14 cellular contexts compared by ENCODE assay signal in genomic region chr4:154427149-154427548, GRCh38.
DNase-seq lines count a peak whose midpoint lies in the region; ATAC-seq and TF ChIP-seq lines count a peak whose summit lies in the region.
"Had no signal": no experiment of that assay in that cellular context is flagged by ENCODE, and none has a peak within 500 bp of the region (broad histone marks: within the 10 kb centered on the region; RNA-seq: fewer than 3 reads in every experiment).

No MANE protein-coding gene starts in this region.

- H3K9me3 Mint-ChIP-seq in nephron progenitor cell = no peaks in the 10 kb centered on the region

- H3F3A ChIP-seq in PC-9 (ENCODE audit: insufficient read depth, low read depth) = no peaks in the 10 kb centered on the region

- peak overlapping the region; percentile 71 for H3K27ac Mint-ChIP-seq in nephron progenitor cell
- H3K27ac Mint-ChIP-seq: CD8-positive, alpha-beta memory T cell had no signal

- TF ChIP-seq CTCF in nephron progenitor cell (IDR thresholded peaks at IDR 0.05) (no peak), PC-9 (conservative IDR thresholded peaks at IDR 0.05) (no peak)

- DNase-seq in nephron progenitor cell = no peak
- no peak for DNase-seq in EL
- DNase-seq in PC-9 = no peak
- DNase-seq: BE2C; Caco-2; CD8-positive, alpha-beta memory T cell; GM23248; Karpas-422 had no signal

- CTCF ChIA-PET in PC-9 (lab: Charles Lee) = no interaction called here

- peaks cover 10% of the 10 kb centered on the region for H3K4me1 Mint-ChIP-seq in nephron progenitor cell
- H3K4me1 Mint-ChIP-seq: CD8-positive, alpha-beta memory T cell had no signal

- H3K27me3 Mint-ChIP-seq in nephron progenitor cell (ENCODE audit: low read depth, poor library complexity) = peaks cover 42% of the 10 kb centered on the region

- intact Hi-C loops in PC-9 (cut with micrococcal nuclease; ENCODE audit: unreplicated experiment) = no loop called here

- POLR2A ChIA-PET in PC-9 (lab: Charles Lee; ENCODE audit: unreplicated experiment) = no interaction called here

- no peaks in the 10 kb centered on the region for H3K4me1 ChIP-seq in PC-9 (replicated peaks; ENCODE audit: insufficient read depth)
- H3K4me1 ChIP-seq: A549, BE2C, Caco-2 had no signal

- no peak overlapping the region for H3K4me3 ChIP-seq in PC-9
- H3K4me3 ChIP-seq: A549, GM23248 had no signal

- H3K36me3 Mint-ChIP-seq in nephron progenitor cell (ENCODE audit: low read depth) = no peaks in the 10 kb centered on the region
- H3K36me3 Mint-ChIP-seq: CD8-positive, alpha-beta memory T cell had no signal

- BruUV-seq in PC-9 (replicated peaks; lab: Mats Ljungman, UMichigan) = no TSS peak

- no peak overlapping the region for H3K27ac ChIP-seq in PC-9
- H3K27ac ChIP-seq: A549, GM23248 had no signal

- no peaks in the 10 kb centered on the region for H4K20me1 ChIP-seq in PC-9 (ENCODE audit: insufficient read depth)

- no peaks in the 10 kb centered on the region for H3K9me3 ChIP-seq in PC-9 (ENCODE audit: insufficient read depth, low read depth)
- H3K9me3 ChIP-seq: A549, BE2C, Caco-2 had no signal

- H3K4me3 Mint-ChIP-seq in nephron progenitor cell = no peak overlapping the region
- H3K4me3 Mint-ChIP-seq: CD8-positive, alpha-beta memory T cell had no signal

- H3K27me3 ChIP-seq in PC-9 (ENCODE audit: insufficient read depth, low read depth) = no peaks in the 10 kb centered on the region
- H3K27me3 ChIP-seq: BE2C had no signal

- H3K9me2 ChIP-seq in PC-9 (ENCODE audit: insufficient read depth) = no peaks in the 10 kb centered on the region

- H2AFZ ChIP-seq in PC-9 = no peak overlapping the region
- H2AFZ ChIP-seq: GM23248 had no signal

- H3K79me2 ChIP-seq in PC-9 (ENCODE audit: low read depth) = no peaks in the 10 kb centered on the region

- no peak overlapping the region for H3K4me2 ChIP-seq in PC-9
- H3K4me2 ChIP-seq: A549 had no signal

- ATAC-seq in GM18868 (IDR thresholded peaks at IDR 0.05; ENCODE audit: unreplicated experiment) (peak; percentile 36), GM19395 (IDR thresholded peaks at IDR 0.05; ENCODE audit: unreplicated experiment) (peak; percentile 71), HG02885 (IDR thresholded peaks at IDR 0.05; ENCODE audit: poor library complexity, unreplicated experiment) (peak; percentile 33), GM18505 (IDR thresholded peaks at IDR 0.05; ENCODE audit: unreplicated experiment) (no peak)
- ATAC-seq: A549, HepG2 had no signal

- TF ChIP-seq POLR2A in GM18505 (IDR thresholded peaks at IDR 0.05; ENCODE audit: borderline replicate concordance, extremely low read depth, insufficient read depth, insufficient read length) = no peak

- H3K36me3 ChIP-seq in PC-9 (ENCODE audit: low read depth) = no peaks in the 10 kb centered on the region
- H3K36me3 ChIP-seq: BE2C had no signal
